ENCODE assay signal across 8 cellular contexts in the genomic region with DNA sequence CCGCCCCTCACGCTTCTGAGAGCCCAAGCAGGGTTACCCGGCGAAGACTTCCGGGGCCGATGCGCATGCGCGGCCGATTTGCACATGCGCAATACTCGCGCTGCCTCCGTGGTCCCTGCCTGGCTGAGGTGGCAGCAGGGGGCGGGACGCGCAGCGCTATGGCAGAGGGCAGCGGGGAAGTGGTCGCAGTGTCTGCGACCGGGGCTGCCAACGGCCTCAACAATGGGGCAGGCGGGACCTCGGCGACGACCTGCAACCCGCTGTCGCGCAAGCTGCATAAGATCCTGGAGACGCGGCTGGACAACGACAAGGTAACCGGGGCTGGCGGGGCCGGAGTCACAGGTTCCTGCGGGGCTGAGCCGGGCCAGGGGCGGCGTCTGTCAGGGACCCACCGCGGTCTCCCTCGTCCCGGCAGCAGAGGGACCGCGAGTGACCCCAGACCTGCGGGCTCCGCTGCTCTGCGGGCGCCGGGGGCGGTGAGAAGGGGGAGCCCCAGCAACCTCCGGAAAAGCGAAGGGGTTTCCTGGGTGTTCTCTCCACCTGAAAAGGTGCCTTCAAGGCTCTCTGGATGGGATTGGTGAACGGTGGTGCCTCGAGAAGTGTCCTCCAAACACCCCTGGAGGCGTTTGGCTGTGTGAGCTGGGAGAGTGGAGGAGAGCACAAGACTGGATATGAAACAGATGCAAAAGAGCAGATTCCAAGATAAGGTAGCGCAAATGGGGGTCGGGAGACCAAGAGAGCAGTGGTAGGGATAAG. TPM values are rescaled to one million over a fixed set of nuclear protein-coding genes. Genes with fewer than 3 reads are reported as not detected.
DNase-seq lines count a peak whose midpoint lies in the region; ATAC-seq lines count a peak whose summit lies in the region.

TSS of gene COG6 (plus strand) at position 94 of the 756 bp plus-strand sequence. CDS start at position 159, 65 bp downstream.

- H3K36me3 ChIP-seq in esophagus (ENCODE audit: control insufficient read depth in 2 of 2, insufficient read depth in 2 of 2, low read length in 1 of 2): no peaks in the 10 kb centered on the region
- no peaks in the 10 kb centered on the region for H3K36me3 ChIP-seq in mucosa of stomach (ENCODE audit: control insufficient read depth, insufficient read depth, low read length)

- H3K27ac ChIP-seq in esophagus (ENCODE audit: low read depth in 2 of 2, low read length in 1 of 2): peak within 1 kb of the TSS; percentile 21 to 69

- 0 to 1% methylated on average over 59 of the region's 59 CpGs for WGBS in esophagus, 2 donors

- H3K4me1 ChIP-seq in esophagus (ENCODE audit: control insufficient read depth in 2 of 2, insufficient read depth in 2 of 2, low read length in 1 of 2) (no peaks in the 10 kb centered on the region), mucosa of stomach (ENCODE audit: control insufficient read depth, insufficient read depth, low read length) (peaks cover 6% of the 10 kb centered on the region)

- H3K9me3 ChIP-seq in esophagus (ENCODE audit: control insufficient read depth in 2 of 2, insufficient read depth in 1 of 2, low read depth in 1 of 2, low read length in 1 of 2): no peaks in the 10 kb centered on the region
- H3K9me3 ChIP-seq in mucosa of stomach (ENCODE audit: control insufficient read depth, low read length): no peaks in the 10 kb centered on the region

- no peaks in the 10 kb centered on the region for H3K27me3 ChIP-seq in esophagus (ENCODE audit: control insufficient read depth in 1 of 2, insufficient read depth in 2 of 2, low read length in 2 of 2)
- no peaks in the 10 kb centered on the region for H3K27me3 ChIP-seq in mucosa of stomach (ENCODE audit: control insufficient read depth, insufficient read depth, low read length)

- peak within 1 kb of the TSS; percentile 81 to 98 for H3K4me3 ChIP-seq in esophagus (ENCODE audit: low read depth in 1 of 2, low read length in 2 of 2)
- peak within 1 kb of the TSS; percentile 98 for H3K4me3 ChIP-seq in mucosa of stomach (ENCODE audit: low read length)

- peak; percentile 88 for ATAC-seq in GM21528 (IDR thresholded peaks at IDR 0.05; ENCODE audit: low FRiP score, unreplicated experiment)

- DNase-seq in DMS53 treated with DMSO at 0.1 percent for 48 hours (lab: John Stamatoyannopoulos, UW; ENCODE audit: unreplicated experiment) (peak; percentile 68), HuH-7.5 (ENCODE audit: low spot score) (peak; percentile 62), OCI-M1 (lab: John Stamatoyannopoulos, UW) (peak; percentile 96), activated T-cell treated with anti-CD3 and anti-CD28 coated beads for 48 hours (ENCODE audit: low read depth) (peak; percentile 92)
- peak; percentile 98 for DNase-seq in stimulated activated CD8-positive, alpha-beta memory T cell treated with anti-CD3 and anti-CD28 coated beads, Interleukin-4, amount 100 ng/mL, for 48 hours

- peak within 1 kb of the TSS; percentile 95 for H3K9ac ChIP-seq in mucosa of stomach (ENCODE audit: low read length)

RNA-seq across cellular contexts. Expression of gene COG6, which starts in this region (rescaled TPM):
- 1 to 10 TPM; 5.8 to 7.3 TPM for polyA plus RNA-seq in esophagus

Comparison
In these comparisons a context has a peak if more than half of its experiments do, and no peak if none do; other contexts are left out.
1. Peak in every context shown above with its lines: DNase-seq, ATAC-seq, H3K4me3 ChIP-seq and H3K27ac ChIP-seq.